Comparison of ENCODE assay signal across 1 cellular context in the genomic region with DNA sequence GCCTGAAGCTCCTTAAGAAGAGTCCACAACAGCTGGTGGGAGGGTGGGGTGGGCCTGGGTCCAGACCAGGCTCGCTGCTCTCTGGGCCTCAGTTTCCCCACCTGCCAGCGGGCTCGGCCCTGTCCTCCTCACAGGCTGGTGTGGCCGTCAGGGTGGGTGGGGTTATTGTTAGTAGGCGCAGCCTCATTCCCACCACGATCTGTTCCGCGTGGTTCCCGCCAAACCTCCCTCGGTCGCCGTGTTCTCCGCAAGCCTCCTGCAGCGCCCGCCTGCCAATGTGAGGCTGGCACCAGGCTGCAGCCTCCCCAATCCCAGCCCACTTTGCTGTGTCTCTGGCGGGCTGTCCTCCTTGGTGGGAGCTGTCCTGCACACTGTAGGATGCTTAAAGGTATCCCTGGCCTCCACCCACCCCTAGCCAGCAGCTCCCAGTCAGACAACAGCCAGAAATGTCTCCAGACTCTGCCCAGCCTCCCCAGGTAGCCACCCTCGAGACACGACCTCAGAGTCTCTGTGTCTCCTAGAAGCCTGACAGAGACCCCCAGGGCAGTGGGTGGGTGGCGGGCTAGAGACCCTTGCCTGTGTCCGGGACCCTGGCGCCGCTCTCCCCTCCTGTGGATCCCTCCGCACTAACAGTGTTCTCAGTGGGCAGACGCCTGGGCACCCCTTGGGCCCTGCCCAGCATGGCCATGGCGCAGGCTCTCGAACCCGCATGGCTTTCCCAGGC.
TF ChIP-seq lines count a peak whose summit lies in the region.

No MANE protein-coding gene starts in this region.

TF ChIP-seq in WTC11, 78 proteins besides CTCF, POLR2A, EP300 and RAD21 (continued from another document):
- TF ChIP-seq OVOL2 (CRISPR knock-in tag; IDR thresholded peaks at IDR 0.05; ENCODE audit: borderline replicate concordance): no peak
